Comparison of ENCODE assay signal across 14 cellular contexts in genomic region chr7:112199035-112199655, GRCh38. TPM values are rescaled to one million over a fixed set of nuclear protein-coding genes. Genes with fewer than 3 reads are reported as not detected.
A peak's percentile ranks its signal among the peaks of the same experiment; 100 is the strongest.
DNase-seq lines count a peak whose midpoint lies in the region; ATAC-seq and TF ChIP-seq lines count a peak whose summit lies in the region.
"Had no signal": no experiment of that assay in that cellular context is flagged by ENCODE, and none has a peak within 500 bp of the region (broad histone marks: within the 10 kb centered on the region; RNA-seq: fewer than 3 reads in every experiment).

No MANE protein-coding gene starts in this region.

- H3K9ac ChIP-seq in mammary epithelial cell (ENCODE audit: insufficient read depth, low read length), result no peak overlapping the region

- H3K4me1 ChIP-seq in mammary epithelial cell (ENCODE audit: insufficient read depth, low read length), result peaks cover 28% of the 10 kb centered on the region

- H3K27ac ChIP-seq in mammary epithelial cell (ENCODE audit: insufficient read depth, low read depth, low read length), result no peak overlapping the region
- no peak overlapping the region for H3K27ac ChIP-seq in WERI-Rb-1

- no peak for DNase-seq in activated CD4-positive, CD25-positive, alpha-beta regulatory T cell treated with anti-CD3 and anti-CD28 coated beads, Interleukin-2, amount 50 U/mL, for 72 hours
- DNase-seq in M059J (ENCODE audit: low read depth), result peak; percentile 51
- peak; percentile 53 for DNase-seq in mammary epithelial cell
- DNase-seq in medulla oblongata (ENCODE audit: extremely low spot score), result peak; percentile 3
- no peak for DNase-seq in WERI-Rb-1
- no peak for DNase-seq in SIG-M5 (lab: John Stamatoyannopoulos, UW)
- DNase-seq: activated CD4-positive, alpha-beta memory T cell treated with anti-CD3 and anti-CD28 coated beads, Interleukin-2, amount 10 ng/mL, durations not matched to agents 7 days and 5 days; NCI-H1417; occipital lobe; substantia nigra; T-helper 9 cell had no signal

- TF ChIP-seq CTCF in mammary epithelial cell (conservative IDR thresholded peaks at IDR 0.05 in 1 of 2, IDR thresholded peaks at IDR 0.05 in 1 of 2; ENCODE audit: extremely low read depth in 1 of 2, insufficient read depth in 1 of 2, low read depth in 1 of 2, low read length in 2 of 2) (no peak), WERI-Rb-1 (IDR thresholded peaks at IDR 0.05; ENCODE audit: low read depth, low read length) (no peak)

- no peaks in the 10 kb centered on the region for H3K36me3 ChIP-seq in mammary epithelial cell (ENCODE audit: insufficient read depth, low read length)
- no peaks in the 10 kb centered on the region for H3K36me3 ChIP-seq in WERI-Rb-1

- H3K27me3 ChIP-seq in mammary epithelial cell (ENCODE audit: insufficient read depth, low read length), result no peaks in the 10 kb centered on the region
- no peaks in the 10 kb centered on the region for H3K27me3 ChIP-seq in WERI-Rb-1 (ENCODE audit: insufficient read depth, low read depth, severe bottlenecking)

- dilution Hi-C loops in mammary epithelial cell (cut with HindIII; ENCODE audit: low sequenced_read_pairs), result no loop called here

- H3K79me2 ChIP-seq in mammary epithelial cell (ENCODE audit: insufficient read depth, low read length), result peaks cover 84% of the 10 kb centered on the region

- CTCF ChIA-PET in mammary epithelial cell (lab: Charles Lee; ENCODE audit: low non-redundant PET), result no interaction called here

- BruUV-seq in mammary epithelial cell (replicated peaks; lab: Mats Ljungman, UMichigan), result TSS peak; percentile 25

- H3K9me3 ChIP-seq in mammary epithelial cell (replicated peaks; ENCODE audit: insufficient read depth, low read length), result no peaks in the 10 kb centered on the region
- no peaks in the 10 kb centered on the region for H3K9me3 ChIP-seq in WERI-Rb-1 (ENCODE audit: severe bottlenecking)

- in situ Hi-C loops in mammary epithelial cell (cut with MboI; ENCODE audit: low sequenced_read_pairs in 2 of 2), result no loop called here

- ATAC-seq in activated CD4-positive, CD25-positive, alpha-beta regulatory T cell treated with anti-CD3 and anti-CD28 coated beads, Interleukin-2, amount 50 U/mL, for 24 hours, result peak; percentile 41 to 60
- ATAC-seq in HG02571 (IDR thresholded peaks at IDR 0.05; ENCODE audit: unreplicated experiment), result no peak
- ATAC-seq: esophagus mucosa had no signal

- H4K20me1 ChIP-seq in mammary epithelial cell (ENCODE audit: insufficient read depth, low read length), result no peaks in the 10 kb centered on the region

- 67% methylated on average over 2 of the region's 2 CpGs for WGBS in mammary epithelial cell (ENCODE audit: low coverage, missing lambda C conversion rate)

- H3K4me2 ChIP-seq in mammary epithelial cell (ENCODE audit: insufficient read depth, low read depth, low read length), result peak overlapping the region; percentile 38

- intact Hi-C loops in mammary epithelial cell (cut with micrococcal nuclease), result no loop called here

- no peak overlapping the region for H2AFZ ChIP-seq in mammary epithelial cell (ENCODE audit: low read depth, low read length)

- no peak overlapping the region for H3K4me3 ChIP-seq in mammary epithelial cell (replicated peaks in 1 of 3; ENCODE audit: insufficient read depth in 1 of 3, low read depth in 2 of 3, low read length in 3 of 3)
- H3K4me3 ChIP-seq in WERI-Rb-1 (ENCODE audit: low read depth, low read length), result no peak overlapping the region

RNA-seq across cellular contexts. Expression of gene DOCK4, which starts 7.1 kb away (rescaled TPM):
- total RNA-seq in M059J (2014; rRNA removed; shearing (Covaris generic)), result 5.0 and 7.7 TPM in 2 replicates
- total RNA-seq in mammary epithelial cell, result 10 to 100 TPM in 1 of 2 donors, 1 to 10 TPM in 1; 7.5 to 22.2 TPM
- 8.7 TPM for polyA plus RNA-seq in mammary epithelial cell
- 58.4 TPM for polyA minus RNA-seq in mammary epithelial cell

RNA-seq across cellular contexts. Expression of gene ZNF277, which starts 7.3 kb away (rescaled TPM):
- 17.6 and 20.6 TPM in 2 replicates for total RNA-seq in M059J (2014; rRNA removed; shearing (Covaris generic))
- total RNA-seq in mammary epithelial cell, result 10 to 100 TPM; 18.9 to 36.0 TPM
- 11.8 TPM for polyA plus RNA-seq in mammary epithelial cell
- polyA minus RNA-seq in mammary epithelial cell, result not detected

Comparison
In these comparisons a context has a peak if more than half of its experiments do, and no peak if none do; other contexts are left out.
1. DNase-seq: peak in M059J (single experiment), mammary epithelial cell (single experiment) and medulla oblongata (single experiment); none in activated CD4-positive, CD25-positive, alpha-beta regulatory T cell treated with anti-CD3 and anti-CD28 coated beads, Interleukin-2, amount 50 U/mL, for 72 hours (single experiment), WERI-Rb-1 (single experiment) and SIG-M5 (single experiment).